25 cellular contexts compared by ENCODE assay signal in the genomic region with DNA sequence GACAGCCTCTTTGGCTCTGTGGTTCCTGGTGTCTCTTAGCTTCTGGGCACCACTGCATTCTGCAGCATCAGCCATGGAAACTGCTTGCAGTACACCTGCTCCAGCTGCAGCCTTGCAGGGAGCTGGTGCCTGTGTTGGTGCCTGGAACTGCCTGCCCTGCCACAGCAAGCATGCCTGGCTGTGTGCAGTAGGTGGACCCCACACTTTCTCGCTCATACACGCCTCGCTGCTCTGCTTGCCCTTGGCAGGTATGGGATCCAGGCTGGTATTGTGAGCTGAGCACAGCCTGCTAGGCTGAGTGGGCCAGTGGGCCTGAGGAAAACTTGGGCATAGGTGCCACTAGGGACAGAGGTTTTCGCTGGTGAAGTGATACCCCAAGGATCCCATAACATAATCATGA. TPM values are rescaled to one million over a fixed set of nuclear protein-coding genes. Genes with fewer than 3 reads are reported as not detected.
DNase-seq lines count a peak whose midpoint lies in the region; ATAC-seq and TF ChIP-seq lines count a peak whose summit lies in the region.
"Had no signal": no experiment of that assay in that cellular context is flagged by ENCODE, and none has a peak within 500 bp of the region (broad histone marks: within the 10 kb centered on the region; RNA-seq: fewer than 3 reads in every experiment).

No MANE protein-coding gene starts in this region.

- H3K9me3 Mint-ChIP-seq in natural killer cell treated with Interleukin-12 subunit alpha and Interleukin-12 subunit beta and Interleukin-15 and Interleukin-18, amount 100 ng/mL, for 72 hours = no peaks in the 10 kb centered on the region
- no peaks in the 10 kb centered on the region for H3K9me3 Mint-ChIP-seq in natural killer cell
- no peaks in the 10 kb centered on the region for H3K9me3 Mint-ChIP-seq in stimulated activated effector memory CD8-positive, alpha-beta T cell treated with anti-CD3 and anti-CD28 coated beads, Interleukin-12 subunit alpha, Interleukin-12 subunit beta, amount 100 ng/mL, for 72 hours
- H3K9me3 Mint-ChIP-seq: CD4-positive, alpha-beta T cell; CD8-positive, alpha-beta memory T cell; GM23338; H9 had no signal

- H3K9me3 ChIP-seq in upper lobe of right lung = no peaks in the 10 kb centered on the region
- H3K9me3 ChIP-seq: A549; BE2C; BLaER1 treated with 17β-estradiol and CSF1 and Interleukin-3, amounts not matched to agents 10 nM and 100 nM had no signal

- no peak overlapping the region for H3K27ac Mint-ChIP-seq in natural killer cell treated with Interleukin-12 subunit alpha and Interleukin-12 subunit beta and Interleukin-15 and Interleukin-18, amount 100 ng/mL, for 72 hours
- H3K27ac Mint-ChIP-seq in natural killer cell = no peak overlapping the region
- H3K27ac Mint-ChIP-seq in stimulated activated effector memory CD8-positive, alpha-beta T cell treated with anti-CD3 and anti-CD28 coated beads, Interleukin-12 subunit alpha, Interleukin-12 subunit beta, amount 100 ng/mL, for 72 hours = no peak overlapping the region
- H3K27ac Mint-ChIP-seq: CD14-positive monocyte; CD4-positive, alpha-beta T cell; CD8-positive, alpha-beta memory T cell; GM23338; H9 had no signal

- no peaks in the 10 kb centered on the region for H3K4me1 ChIP-seq in upper lobe of right lung
- H3K4me1 ChIP-seq: A549; BE2C; BLaER1 treated with 17β-estradiol and CSF1 and Interleukin-3, amounts not matched to agents 10 nM and 100 nM had no signal

- no peaks in the 10 kb centered on the region for H3K27me3 ChIP-seq in upper lobe of right lung
- H3K27me3 ChIP-seq: BLaER1 treated with 17β-estradiol and CSF1 and Interleukin-3, amounts not matched to agents 10 nM and 100 nM had no signal

- H3K4me1 Mint-ChIP-seq in natural killer cell treated with Interleukin-12 subunit alpha and Interleukin-12 subunit beta and Interleukin-15 and Interleukin-18, amount 100 ng/mL, for 72 hours (ENCODE audit: low read depth in 2 of 2) = no peaks in the 10 kb centered on the region
- no peaks in the 10 kb centered on the region for H3K4me1 Mint-ChIP-seq in natural killer cell
- H3K4me1 Mint-ChIP-seq in stimulated activated effector memory CD8-positive, alpha-beta T cell treated with anti-CD3 and anti-CD28 coated beads, Interleukin-12 subunit alpha, Interleukin-12 subunit beta, amount 100 ng/mL, for 72 hours = no peaks in the 10 kb centered on the region
- H3K4me1 Mint-ChIP-seq: CD14-positive monocyte; CD8-positive, alpha-beta memory T cell; GM23338; H9 had no signal

- peaks cover 26 to 42% of the 10 kb centered on the region in 2 donors for H3K27me3 Mint-ChIP-seq in natural killer cell treated with Interleukin-12 subunit alpha and Interleukin-12 subunit beta and Interleukin-15 and Interleukin-18, amount 100 ng/mL, for 72 hours
- peaks cover 14 to 47% of the 10 kb centered on the region in 2 donors for H3K27me3 Mint-ChIP-seq in natural killer cell (ENCODE audit: low read depth in 2 of 2)

- H3K4me3 Mint-ChIP-seq in natural killer cell treated with Interleukin-12 subunit alpha and Interleukin-12 subunit beta and Interleukin-15 and Interleukin-18, amount 100 ng/mL, for 72 hours = no peak overlapping the region
- no peak overlapping the region for H3K4me3 Mint-ChIP-seq in natural killer cell
- no peak overlapping the region for H3K4me3 Mint-ChIP-seq in stimulated activated effector memory CD8-positive, alpha-beta T cell treated with anti-CD3 and anti-CD28 coated beads, Interleukin-12 subunit alpha, Interleukin-12 subunit beta, amount 100 ng/mL, for 72 hours
- H3K4me3 Mint-ChIP-seq: CD14-positive monocyte; CD4-positive, alpha-beta T cell; CD8-positive, alpha-beta memory T cell; GM23338; H9 had no signal

- no peak for TF ChIP-seq CTCF in natural killer cell (IDR thresholded peaks at IDR 0.05)
- TF ChIP-seq CTCF in upper lobe of right lung (IDR thresholded peaks at IDR 0.05) = no peak

- no peak overlapping the region for H3K4me3 ChIP-seq in upper lobe of right lung
- H3K4me3 ChIP-seq: A549; BLaER1 treated with 17β-estradiol and CSF1 and Interleukin-3, amounts not matched to agents 10 nM and 100 nM; GM12878; GM23338 had no signal

- intact Hi-C loops in natural killer cell (cut with micrococcal nuclease) = no loop called here
- intact Hi-C loops in upper lobe of right lung (cut with DNase I) = no loop called here

- no peaks in the 10 kb centered on the region for H3K36me3 Mint-ChIP-seq in natural killer cell treated with Interleukin-12 subunit alpha and Interleukin-12 subunit beta and Interleukin-15 and Interleukin-18, amount 100 ng/mL, for 72 hours
- no peaks in the 10 kb centered on the region for H3K36me3 Mint-ChIP-seq in natural killer cell
- no peaks in the 10 kb centered on the region for H3K36me3 Mint-ChIP-seq in stimulated activated effector memory CD8-positive, alpha-beta T cell treated with anti-CD3 and anti-CD28 coated beads, Interleukin-12 subunit alpha, Interleukin-12 subunit beta, amount 100 ng/mL, for 72 hours
- H3K36me3 Mint-ChIP-seq: CD14-positive monocyte; CD8-positive, alpha-beta memory T cell had no signal

- no peak overlapping the region for H3K27ac ChIP-seq in upper lobe of right lung
- H3K27ac ChIP-seq: A549; BLaER1 treated with 17β-estradiol and CSF1 and Interleukin-3, amounts not matched to agents 10 nM and 100 nM had no signal

- no peak for DNase-seq in natural killer cell treated with Interleukin-12 subunit alpha and Interleukin-12 subunit beta and Interleukin-15 and Interleukin-18, amount 100 ng/mL, for 72 hours (ENCODE audit: low spot score)
- DNase-seq in natural killer cell (no peak), upper lobe of right lung (peak; percentile 49), NOMO-1 (lab: John Stamatoyannopoulos, UW; ENCODE audit: unreplicated experiment in 2 of 2) (no peak), NCI-H1417 (lab: John Stamatoyannopoulos, UW) (no peak)
- no peak for DNase-seq in stimulated activated effector memory CD8-positive, alpha-beta T cell treated with anti-CD3 and anti-CD28 coated beads, Interleukin-12 subunit alpha, Interleukin-12 subunit beta, amount 100 ng/mL, for 72 hours (ENCODE audit: low spot score in 2 of 2)
- DNase-seq: 8988T; ACHN; AML-193; BE2C; CD4-positive, alpha-beta T cell; CD8-positive, alpha-beta memory T cell; DMS 273 treated with DMSO at 0.1 percent for 48 hours; DMS79; EL; GDM1; H9 had no signal

- no peaks in the 10 kb centered on the region for H3K36me3 ChIP-seq in upper lobe of right lung
- H3K36me3 ChIP-seq: BE2C; BLaER1 treated with 17β-estradiol and CSF1 and Interleukin-3, amounts not matched to agents 10 nM and 100 nM had no signal

- ATAC-seq in natural killer cell treated with Interleukin-12 subunit alpha and Interleukin-12 subunit beta and Interleukin-15 and Interleukin-18, amount 100 ng/mL, for 72 hours = peak; percentile 24
- no peak for ATAC-seq in natural killer cell
- ATAC-seq in stimulated activated effector memory CD8-positive, alpha-beta T cell treated with anti-CD3 and anti-CD28 coated beads, Interleukin-12 subunit alpha, Interleukin-12 subunit beta, amount 100 ng/mL, for 72 hours = peak; percentile 31
- ATAC-seq in upper lobe of right lung = no peak
- ATAC-seq in GM18873 (IDR thresholded peaks at IDR 0.05; ENCODE audit: low FRiP score, unreplicated experiment) = no peak
- ATAC-seq: GM12878, GM23338, HCT116 had no signal

RNA-seq across cellular contexts. Expression of gene OR2J3, which starts 22.8 kb away (rescaled TPM):
- total RNA-seq in natural killer cell treated with Interleukin-12 subunit alpha and Interleukin-12 subunit beta and Interleukin-15 and Interleukin-18, amount 100 ng/mL, for 72 hours = not detected
- total RNA-seq in natural killer cell (not detected), upper lobe of right lung (not detected)
- total RNA-seq: CD4-positive, alpha-beta T cell; CD8-positive, alpha-beta memory T cell; GM12878; H4; H9 had no signal

RNA-seq across cellular contexts. Expression of gene OR2J1, which starts 31.4 kb away (rescaled TPM):
- not detected for total RNA-seq in natural killer cell treated with Interleukin-12 subunit alpha and Interleukin-12 subunit beta and Interleukin-15 and Interleukin-18, amount 100 ng/mL, for 72 hours
- total RNA-seq in natural killer cell = not detected
- not detected for total RNA-seq in upper lobe of right lung
- total RNA-seq: CD4-positive, alpha-beta T cell; CD8-positive, alpha-beta memory T cell; GM12878; GM23338; H4; H9 had no signal

RNA-seq across cellular contexts. Expression of gene OR2J2, which starts 40.1 kb away (rescaled TPM):
- total RNA-seq in natural killer cell treated with Interleukin-12 subunit alpha and Interleukin-12 subunit beta and Interleukin-15 and Interleukin-18, amount 100 ng/mL, for 72 hours = not detected
- total RNA-seq in natural killer cell (not detected), upper lobe of right lung (not detected)
- total RNA-seq: CD4-positive, alpha-beta T cell; CD8-positive, alpha-beta memory T cell; GM12878; GM23338; H4; H9 had no signal

RNA-seq across cellular contexts. Expression of gene OR2B3, which starts 43.5 kb away (rescaled TPM):
- total RNA-seq in natural killer cell treated with Interleukin-12 subunit alpha and Interleukin-12 subunit beta and Interleukin-15 and Interleukin-18, amount 100 ng/mL, for 72 hours = not detected
- total RNA-seq in natural killer cell (not detected), upper lobe of right lung (not detected)
- total RNA-seq: CD4-positive, alpha-beta T cell; CD8-positive, alpha-beta memory T cell; GM12878; GM23338; H4; H9 had no signal

Comparison
In these comparisons a context has a peak if more than half of its experiments do, and no peak if none do; other contexts are left out.
1. ATAC-seq: peak in natural killer cell treated with Interleukin-12 subunit alpha and Interleukin-12 subunit beta and Interleukin-15 and Interleukin-18, amount 100 ng/mL, for 72 hours (2 of 2) and stimulated activated effector memory CD8-positive, alpha-beta T cell treated with anti-CD3 and anti-CD28 coated beads, Interleukin-12 subunit alpha, Interleukin-12 subunit beta, amount 100 ng/mL, for 72 hours (single experiment); none in natural killer cell (0 of 3), upper lobe of right lung (single experiment) and GM18873 (single experiment).